In the genomic region with DNA sequence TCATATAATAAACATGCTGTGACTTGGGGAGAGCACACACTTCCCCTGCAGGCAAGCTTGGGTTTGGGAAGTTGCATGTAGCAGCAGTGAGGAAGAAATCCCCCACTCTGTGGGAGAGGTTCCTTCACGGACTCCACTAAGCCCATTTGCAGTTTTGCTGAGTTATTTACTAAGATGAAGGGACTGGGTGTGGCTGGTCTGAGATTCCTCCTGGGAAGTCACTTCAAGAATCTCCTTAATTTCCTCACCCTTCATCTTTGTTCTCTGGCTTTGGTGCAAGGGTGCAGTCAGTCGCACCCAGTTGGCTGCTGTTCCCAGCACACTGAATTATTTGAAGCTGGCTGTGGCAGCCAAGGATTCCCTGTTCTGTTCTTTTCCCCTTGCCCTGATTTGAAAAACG, we compare ENCODE assay signal across 18 cellular contexts.
DNase-seq lines count a peak whose midpoint lies in the region; ATAC-seq and TF ChIP-seq lines count a peak whose summit lies in the region.
"Had no signal": no experiment of that assay in that cellular context is flagged by ENCODE, and none has a peak within 500 bp of the region (broad histone marks: within the 10 kb centered on the region; RNA-seq: fewer than 3 reads in every experiment).

No MANE protein-coding gene starts in this region.

- TF ChIP-seq CTCF in brain (conservative IDR thresholded peaks at IDR 0.05) (no peak), omental fat pad (IDR thresholded peaks at IDR 0.05) (no peak)

- H3K27ac Mint-ChIP-seq in brain: peak overlapping the region in 4 of 5 experiments; percentile 77 to 85 (median 82)
- H3K27ac Mint-ChIP-seq: activated CD8-positive, alpha-beta memory T cell treated with anti-CD3 and anti-CD28 coated beads, Interleukin-2, amount 10 ng/mL, durations not matched to agents 7 days and 5 days; dendritic cell treated with granulocyte-macrophage colony-stimulating factor and Interleukin-4, amounts not matched to agents 40 ng/mL and 50 ng/mL, for 4 days; memory B cell; stimulated activated naive B cell treated with anti-CD40 and anti-IgM and Interleukin-4, amounts not matched to agents 10 μg/mL and 1 μg/mL and 100 μg/mL, for 72 hours had no signal

- peak overlapping the region in 2 of 5 experiments; percentile 28 to 64 for H3K4me3 Mint-ChIP-seq in brain
- H3K4me3 Mint-ChIP-seq: activated CD8-positive, alpha-beta memory T cell treated with anti-CD3 and anti-CD28 coated beads, Interleukin-2, amount 10 ng/mL, durations not matched to agents 7 days and 5 days; dendritic cell treated with granulocyte-macrophage colony-stimulating factor and Interleukin-4, amounts not matched to agents 40 ng/mL and 50 ng/mL, for 4 days; memory B cell; stimulated activated naive B cell treated with anti-CD40 and anti-IgM and Interleukin-4, amounts not matched to agents 10 μg/mL and 1 μg/mL and 100 μg/mL, for 72 hours had no signal

- peak; percentile 58 for DNase-seq in Ammon's horn (ENCODE audit: low spot score)
- peak; percentile 20 for DNase-seq in globus pallidus (ENCODE audit: low spot score)
- no peak for DNase-seq in omental fat pad (ENCODE audit: low spot score)
- DNase-seq in stimulated activated CD4-positive, alpha-beta T cell treated with anti-CD3 and anti-CD28 coated beads, Interleukin-12 subunit alpha, Interleukin-12 subunit beta, amount 100 ng/mL, for 4 hours: no peak
- no peak for DNase-seq in NCI-H1436 treated with DMSO at 0.1 percent for 48 hours (lab: John Stamatoyannopoulos, UW)
- DNase-seq: activated CD4-positive, CD25-positive, alpha-beta regulatory T cell treated with anti-CD3 and anti-CD28 coated beads, Interleukin-2, amount 50 U/mL, for 72 hours; activated CD8-positive, alpha-beta memory T cell treated with anti-CD3 and anti-CD28 coated beads, Interleukin-2, amount 10 ng/mL, durations not matched to agents 7 days and 5 days; activated gamma-delta T cell treated with Interleukin-2 at 50 U/mL for 16 hours; Caco-2; NCI-H1048; SHP77 treated with DMSO at 0.1 percent for 48 hours; stimulated activated naive B cell treated with anti-CD40 and anti-IgM and Interleukin-4, amounts not matched to agents 10 μg/mL and 1 μg/mL and 100 μg/mL, for 72 hours had no signal

- no peaks in the 10 kb centered on the region for H3K9me3 Mint-ChIP-seq in brain
- H3K9me3 Mint-ChIP-seq: dendritic cell treated with granulocyte-macrophage colony-stimulating factor and Interleukin-4, amounts not matched to agents 40 ng/mL and 50 ng/mL, for 4 days; memory B cell; stimulated activated naive B cell treated with anti-CD40 and anti-IgM and Interleukin-4, amounts not matched to agents 10 μg/mL and 1 μg/mL and 100 μg/mL, for 72 hours had no signal

- H3K27me3 Mint-ChIP-seq in brain: no peaks in the 10 kb centered on the region
- H3K27me3 Mint-ChIP-seq: activated CD8-positive, alpha-beta memory T cell treated with anti-CD3 and anti-CD28 coated beads, Interleukin-2, amount 10 ng/mL, durations not matched to agents 7 days and 5 days; dendritic cell treated with granulocyte-macrophage colony-stimulating factor and Interleukin-4, amounts not matched to agents 40 ng/mL and 50 ng/mL, for 4 days; memory B cell; stimulated activated naive B cell treated with anti-CD40 and anti-IgM and Interleukin-4, amounts not matched to agents 10 μg/mL and 1 μg/mL and 100 μg/mL, for 72 hours had no signal

- ATAC-seq in omental fat pad (ENCODE audit: low FRiP score) (peak; percentile 44), HG02970 (IDR thresholded peaks at IDR 0.05; ENCODE audit: low FRiP score, unreplicated experiment) (no peak), HG03460 (IDR thresholded peaks at IDR 0.05; ENCODE audit: unreplicated experiment) (no peak)
- ATAC-seq: activated CD8-positive, alpha-beta memory T cell treated with anti-CD3 and anti-CD28 coated beads, Interleukin-2, amount 10 ng/mL, durations not matched to agents 7 days and 5 days; K562; stimulated activated naive B cell treated with anti-CD40 and anti-IgM and Interleukin-4, amounts not matched to agents 10 μg/mL and 1 μg/mL and 100 μg/mL, for 72 hours had no signal

- H3K36me3 Mint-ChIP-seq in brain: peaks cover 3% of the 10 kb centered on the region
- H3K36me3 Mint-ChIP-seq: activated CD8-positive, alpha-beta memory T cell treated with anti-CD3 and anti-CD28 coated beads, Interleukin-2, amount 10 ng/mL, durations not matched to agents 7 days and 5 days; stimulated activated naive B cell treated with anti-CD40 and anti-IgM and Interleukin-4, amounts not matched to agents 10 μg/mL and 1 μg/mL and 100 μg/mL, for 72 hours had no signal

- H3K4me1 Mint-ChIP-seq in brain: peaks cover 23% of the 10 kb centered on the region
- H3K4me1 Mint-ChIP-seq: activated CD8-positive, alpha-beta memory T cell treated with anti-CD3 and anti-CD28 coated beads, Interleukin-2, amount 10 ng/mL, durations not matched to agents 7 days and 5 days; memory B cell; stimulated activated naive B cell treated with anti-CD40 and anti-IgM and Interleukin-4, amounts not matched to agents 10 μg/mL and 1 μg/mL and 100 μg/mL, for 72 hours had no signal

Comparison
In these comparisons a context has a peak if more than half of its experiments do, and no peak if none do; other contexts are left out.
1. DNase-seq: peak in Ammon's horn (single experiment) and globus pallidus (single experiment); none in omental fat pad (single experiment), stimulated activated CD4-positive, alpha-beta T cell treated with anti-CD3 and anti-CD28 coated beads, Interleukin-12 subunit alpha, Interleukin-12 subunit beta, amount 100 ng/mL, for 4 hours (single experiment) and NCI-H1436 treated with DMSO at 0.1 percent for 48 hours (single experiment).